ENCODE assay signal across 22 cellular contexts in genomic region chr3:172303181-172303580, GRCh38.
"Had no signal": no experiment of that assay in that cellular context is flagged by ENCODE, and none has a peak within 500 bp of the region (broad histone marks: within the 10 kb centered on the region; RNA-seq: fewer than 3 reads in every experiment).

No MANE protein-coding gene starts in this region.

- H3K9ac ChIP-seq: neural progenitor cell had no signal

- H3K4me3 ChIP-seq: esophagus muscularis mucosa, heart left ventricle, neural progenitor cell, psoas muscle, sigmoid colon, testis had no signal

- H3K4me1 ChIP-seq: neural progenitor cell, psoas muscle, testis had no signal

- ATAC-seq: activated CD8-positive, alpha-beta T cell treated with anti-CD3 and anti-CD28 coated beads for 36 hours; activated T-helper 17 cell treated with anti-CD3 and anti-CD28 coated beads, Interleukin-2, amount 50 U/mL, for 72 hours; psoas muscle; stimulated activated naive CD8-positive, alpha-beta T cell treated with anti-CD3 and anti-CD28 coated beads, Interleukin-15, Interleukin-2, amounts not matched to agents 100 U/mL and 50 U/mL, for 24 hours had no signal

- DNase-seq: activated CD4-positive, alpha-beta T cell treated with anti-CD3 and anti-CD28 coated beads, Interleukin-2, amount 10 ng/mL, durations not matched to agents 24 days and 14 days; activated CD8-positive, alpha-beta T cell treated with anti-CD3 and anti-CD28 coated beads for 36 hours; activated naive CD4-positive, alpha-beta T cell treated with Interleukin-2 at 50 U/mL for 16 hours; activated T-cell treated with anti-CD3 and anti-CD28 coated beads, Interleukin-2, amount 50 U/mL, for 1 hour; anterior cingulate cortex; brain microvascular endothelial cell; cerebellar nuclear complex; effector CD8-positive, alpha-beta T cell; heart left ventricle; kidney; naive B cell; psoas muscle; sigmoid colon; stimulated activated CD4-positive, alpha-beta T cell treated with anti-CD3 and anti-CD28 coated beads, Interleukin-12 subunit alpha, Interleukin-12 subunit beta, amount 100 ng/mL, for 4 hours; stimulated activated CD4-positive, alpha-beta T cell treated with anti-CD3 and anti-CD28 coated beads, Interleukin-2, amount 100 ng/mL, for 24 hours; stimulated activated naive CD8-positive, alpha-beta T cell treated with anti-CD3 and anti-CD28 coated beads, Interleukin-15, Interleukin-2, amounts not matched to agents 100 U/mL and 50 U/mL, for 24 hours; T-helper 1 cell; T1000; testis had no signal

- H3K27ac ChIP-seq: brain microvascular endothelial cell, esophagus muscularis mucosa, neural progenitor cell, psoas muscle, sigmoid colon, testis had no signal

- H3K4me2 ChIP-seq: neural progenitor cell had no signal

- H3K9me3 ChIP-seq: esophagus muscularis mucosa, heart left ventricle, psoas muscle, sigmoid colon, testis had no signal

- H2AFZ ChIP-seq: neural progenitor cell had no signal

- H3K27me3 ChIP-seq: brain microvascular endothelial cell, esophagus muscularis mucosa, heart left ventricle, neural progenitor cell, sigmoid colon, testis had no signal
